Comparison of ENCODE assay signal across 10 cellular contexts in the genomic region with DNA sequence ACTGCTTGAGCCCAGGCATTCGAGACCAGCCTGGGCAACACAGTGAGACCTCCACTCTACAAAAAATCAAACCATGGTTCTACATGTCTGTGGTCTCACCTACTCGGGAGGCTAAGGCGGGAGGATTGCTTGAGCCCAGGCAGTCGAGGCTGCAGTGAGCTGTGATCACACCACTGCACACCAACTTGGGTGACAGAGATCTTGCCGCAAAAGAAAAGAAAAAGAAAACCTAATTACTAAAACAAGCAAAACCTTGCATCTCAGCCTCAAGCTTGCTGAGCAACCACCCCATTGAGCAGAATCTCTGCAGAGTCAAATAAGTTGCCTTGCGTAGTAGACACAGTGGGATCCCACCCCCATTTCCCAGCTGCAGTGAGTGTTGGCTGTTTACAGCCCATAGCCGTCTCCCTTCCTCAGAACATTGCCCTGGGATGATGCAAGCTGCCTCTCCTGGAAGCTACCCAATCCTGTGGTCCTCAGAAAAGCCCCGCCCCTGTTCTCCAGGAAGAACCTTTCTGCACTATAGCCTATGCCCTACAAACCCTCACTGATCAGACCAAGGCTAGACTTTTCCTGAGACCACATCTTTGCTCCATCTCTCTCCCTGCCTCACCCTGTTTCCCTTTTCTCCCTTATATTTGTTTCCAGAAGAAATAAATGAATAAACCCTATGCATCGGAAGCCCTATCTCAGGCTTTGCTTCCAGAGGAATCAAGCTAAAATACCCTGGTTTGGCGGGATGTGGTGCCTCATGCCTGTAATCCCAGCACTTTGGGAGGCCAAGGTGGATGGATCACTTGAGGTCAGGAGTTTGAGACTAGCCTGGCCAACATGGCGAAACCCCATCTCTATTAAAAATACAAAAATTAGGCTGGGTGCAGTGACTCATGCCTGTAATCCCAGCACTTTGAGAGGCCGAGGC. TPM values are rescaled to one million over a fixed set of nuclear protein-coding genes. Genes with fewer than 3 reads are reported as not detected.
A peak's percentile ranks its signal among the peaks of the same experiment; 100 is the strongest.
DNase-seq lines count a peak whose midpoint lies in the region.
"Had no signal": no experiment of that assay in that cellular context is flagged by ENCODE, and none has a peak within 500 bp of the region (broad histone marks: within the 10 kb centered on the region; RNA-seq: fewer than 3 reads in every experiment).

No MANE protein-coding gene starts in this region.

- H2AK5ac ChIP-seq in mesendoderm (ENCODE audit: low read length) = no peak overlapping the region

- no peak overlapping the region for H2BK5ac ChIP-seq in mesendoderm (ENCODE audit: low read length)

- no peaks in the 10 kb centered on the region for H3K27me3 ChIP-seq in mesendoderm (ENCODE audit: insufficient read depth, low read length, poor library complexity)
- H3K27me3 ChIP-seq: upper lobe of left lung had no signal

- H3K23ac ChIP-seq in mesendoderm (ENCODE audit: low read length) = no peak overlapping the region

- intact Hi-C loops in cardiac septum (cut with DNase I) = no loop called here

- no peaks in the 10 kb centered on the region for H3K79me1 ChIP-seq in mesendoderm (ENCODE audit: low read length)

- H3K4me3 ChIP-seq in mesendoderm (ENCODE audit: low read length) = no peak overlapping the region
- H3K4me3 ChIP-seq: upper lobe of left lung had no signal

- no peak overlapping the region for H3K9ac ChIP-seq in mesendoderm (ENCODE audit: low read length)

- no peak overlapping the region for H4K8ac ChIP-seq in mesendoderm (ENCODE audit: low read depth, low read length)

- no peak overlapping the region for H4K5ac ChIP-seq in mesendoderm (ENCODE audit: low read length)

- H2BK15ac ChIP-seq in mesendoderm (replicated peaks; ENCODE audit: low read depth) = no peak overlapping the region

- peak; percentile 2 for DNase-seq in DMS 273 treated with DMSO at 0.1 percent for 48 hours (lab: John Stamatoyannopoulos, UW)
- DNase-seq in M059J (ENCODE audit: low read depth) = peak; percentile 69
- peak; percentile 72 for DNase-seq in amniotic epithelial cell (ENCODE audit: low read depth)
- DNase-seq in mesendoderm = peak; percentile 79
- no peak for DNase-seq in NCI-H1436 (lab: John Stamatoyannopoulos, UW)
- DNase-seq in cardiac septum (ENCODE audit: low spot score) = no peak
- DNase-seq in hepatic stellate cell (ENCODE audit: low spot score) = no peak
- no peak for DNase-seq in stimulated activated CD4-positive, alpha-beta T cell treated with anti-CD3 and anti-CD28 coated beads, Interleukin-4, amount 100 ng/mL, for 4 hours
- DNase-seq: stimulated activated CD4-positive, alpha-beta T cell treated with anti-CD3 and anti-CD28 coated beads, Interleukin-1b, Interleukin-23, amount 100 ng/mL, for 48 hours had no signal

- H3K4me2 ChIP-seq in mesendoderm (ENCODE audit: low read length) = no peak overlapping the region

- no peak overlapping the region for H3K18ac ChIP-seq in mesendoderm (ENCODE audit: low read length)

- no peak overlapping the region for H3K56ac ChIP-seq in mesendoderm (ENCODE audit: low read length)

- H2BK120ac ChIP-seq in mesendoderm (ENCODE audit: low read depth, low read length) = no peak overlapping the region

- H3K36me3 ChIP-seq in mesendoderm (ENCODE audit: control insufficient read depth, insufficient read depth, low read length) = no peaks in the 10 kb centered on the region
- H3K36me3 ChIP-seq: upper lobe of left lung had no signal

- no peaks in the 10 kb centered on the region for H3K4me1 ChIP-seq in mesendoderm (ENCODE audit: control insufficient read depth, low read depth, low read length)

- H3K4ac ChIP-seq in mesendoderm (ENCODE audit: low read depth, low read length) = no peak overlapping the region

- WGBS in mesendoderm (ENCODE audit: extremely low coverage, insufficient coverage, low lambda C conversion rate) = no CpG with 5 or more reads among the region's 12 CpGs

- H3K27ac ChIP-seq in mesendoderm (ENCODE audit: low read depth, low read length) = no peak overlapping the region
- H3K27ac ChIP-seq: upper lobe of left lung had no signal

- no peaks in the 10 kb centered on the region for H3K79me2 ChIP-seq in mesendoderm (ENCODE audit: control insufficient read depth, insufficient read depth, low read length)

RNA-seq across cellular contexts. Expression of a gene that starts 16.7 kb away (rescaled TPM):
- not detected in 2 replicates for total RNA-seq in M059J (2014; rRNA removed; shearing (Covaris generic))
- polyA plus RNA-seq in mesendoderm (2013, experiment 1 of 2) = 0.13 TPM
- polyA plus RNA-seq in mesendoderm (2013, experiment 2 of 2) = 0.11 TPM
- not detected for total RNA-seq in cardiac septum

RNA-seq across cellular contexts. Expression of a gene that starts 25.1 kb away (rescaled TPM):
- not detected in 2 replicates for total RNA-seq in M059J (2014; rRNA removed; shearing (Covaris generic))
- 0.04 TPM for polyA plus RNA-seq in mesendoderm (2013, experiment 1 of 2)
- polyA plus RNA-seq in mesendoderm (2013, experiment 2 of 2) = 0.08 TPM
- not detected for total RNA-seq in cardiac septum

RNA-seq across cellular contexts. Expression of a gene that starts 51.1 kb away (rescaled TPM):
- total RNA-seq in M059J (2014; rRNA removed; shearing (Covaris generic)) = 69.5 and 98.8 TPM in 2 replicates
- polyA plus RNA-seq in mesendoderm (2013, experiment 1 of 2) = 151 TPM
- polyA plus RNA-seq in mesendoderm (2013, experiment 2 of 2) = 151 TPM
- 0.54 TPM for total RNA-seq in cardiac septum

Comparison
In these comparisons a context has a peak if more than half of its experiments do, and no peak if none do; other contexts are left out.
1. DNase-seq: peak in DMS 273 treated with DMSO at 0.1 percent for 48 hours (single experiment), M059J (single experiment), amniotic epithelial cell (single experiment) and mesendoderm (single experiment); none in NCI-H1436 (single experiment), cardiac septum (single experiment), hepatic stellate cell (single experiment) and stimulated activated CD4-positive, alpha-beta T cell treated with anti-CD3 and anti-CD28 coated beads, Interleukin-4, amount 100 ng/mL, for 4 hours (0 of 2).
2. RNA of a gene that starts 51.1 kb away (total RNA-seq): 69.5 to 98.8 TPM in M059J; 0.54 TPM in cardiac septum (single experiment); every median in the first group is over 10 times any median in the second.